Comparison of ENCODE assay signal across 19 cellular contexts in the genomic region with DNA sequence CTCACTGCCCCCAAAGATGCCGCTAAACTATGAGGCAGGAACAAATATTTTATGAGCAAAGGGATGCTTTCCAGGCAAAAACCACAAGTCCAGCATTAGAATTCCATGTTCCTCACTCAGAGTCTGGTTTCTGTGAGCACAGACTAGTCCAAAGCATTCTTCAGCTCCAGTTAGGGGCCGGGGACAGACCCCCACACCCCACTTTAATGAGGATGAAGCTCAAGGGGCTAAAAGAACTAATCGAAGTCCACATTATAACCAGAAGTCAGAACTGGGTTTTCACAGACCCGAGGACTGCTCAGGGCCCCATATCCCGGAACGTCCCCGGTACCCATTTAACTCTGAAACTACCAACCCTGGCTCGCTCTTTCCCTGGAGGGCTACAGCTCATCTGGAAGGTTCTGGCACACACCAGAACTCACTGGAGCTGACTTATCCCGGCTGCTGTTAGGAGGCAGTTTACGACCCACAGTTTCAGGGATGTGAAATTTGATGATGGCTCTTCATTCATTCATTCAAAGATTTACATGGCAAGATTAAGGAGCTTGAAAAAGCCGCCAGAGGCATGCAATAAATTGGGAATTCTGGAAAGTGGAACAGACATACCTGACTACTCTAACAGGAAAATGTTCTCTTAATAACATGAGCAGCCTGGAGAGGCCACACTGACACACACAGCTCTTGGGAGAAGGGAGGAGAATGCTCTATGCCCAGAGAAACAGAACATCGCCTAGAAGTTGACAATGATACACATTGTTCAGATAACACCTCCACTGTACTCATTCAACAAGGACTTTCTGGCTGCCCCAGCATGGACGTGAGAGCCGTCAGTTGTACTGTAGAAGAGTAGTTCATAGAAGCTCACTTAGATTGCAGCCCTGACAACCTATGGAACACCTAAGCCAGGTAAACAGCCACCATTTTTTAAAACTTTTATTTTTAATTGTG. TPM values are rescaled to one million over a fixed set of nuclear protein-coding genes. Genes with fewer than 3 reads are reported as not detected.
DNase-seq lines count a peak whose midpoint lies in the region; ATAC-seq, FAIRE-seq and TF ChIP-seq lines count a peak whose summit lies in the region.
"Had no signal": no experiment of that assay in that cellular context is flagged by ENCODE, and none has a peak within 500 bp of the region (broad histone marks: within the 10 kb centered on the region; RNA-seq: fewer than 3 reads in every experiment).

No MANE protein-coding gene starts in this region.

- H3K27ac ChIP-seq in HepG2 (ENCODE audit: extremely low read length, insufficient read depth, low read length) (no peak overlapping the region), right lobe of liver (no peak overlapping the region), HEK293 (ENCODE audit: extremely low read depth, low read depth, low read length) (no peak overlapping the region), vagina (peak overlapping the region; percentile 40)
- H3K27ac ChIP-seq: A549, C4-2B, SJSA1 had no signal

- H3K4me1 ChIP-seq in HepG2 (ENCODE audit: insufficient read depth, low read length) (no peaks in the 10 kb centered on the region), right lobe of liver (no peaks in the 10 kb centered on the region), HEK293 (ENCODE audit: control insufficient read depth, insufficient read depth, low read length) (no peaks in the 10 kb centered on the region), vagina (peaks cover 28% of the 10 kb centered on the region)
- H3K4me1 ChIP-seq: A549, SJSA1 had no signal

- no peak overlapping the region for H2AFZ ChIP-seq in HepG2 (ENCODE audit: low read length)

- no peak overlapping the region for H3K4me3 ChIP-seq in HepG2 (replicated peaks in 1 of 3; ENCODE audit: insufficient read depth in 1 of 3, low read depth in 2 of 3, low read length in 3 of 3)
- no peak overlapping the region for H3K4me3 ChIP-seq in right lobe of liver
- H3K4me3 ChIP-seq in HEK293 (ENCODE audit: low read depth, low read length), result no peak overlapping the region
- no peak overlapping the region for H3K4me3 ChIP-seq in vagina
- H3K4me3 ChIP-seq: A549, SJSA1 had no signal

- H3K4me2 ChIP-seq in HepG2 (ENCODE audit: low read depth, low read length), result no peak overlapping the region
- H3K4me2 ChIP-seq: A549 had no signal

- no peak for DNase-seq in HepG2 (ENCODE audit: low spot score)
- DNase-seq in right lobe of liver, result no peak
- peak; percentile 72 for DNase-seq in left kidney (ENCODE audit: low read depth, low spot score)
- DNase-seq in vagina (ENCODE audit: extremely low spot score in 2 of 2), result no peak
- no peak for DNase-seq in NCI-H2227 (lab: John Stamatoyannopoulos, UW; ENCODE audit: unreplicated experiment)
- no peak for DNase-seq in NCI-H2107 treated with DMSO at 0.1 percent for 48 hours (lab: John Stamatoyannopoulos, UW; ENCODE audit: unreplicated experiment)
- no peak for DNase-seq in D341Med (ENCODE audit: low spot score)
- DNase-seq: AML-193, DMS79 treated with DMSO at 0.1 percent for 48 hours, GOT3, KBM-7, NCI-H1105, NCI-H1694, NCI-H2227 treated with DMSO at 0.1 percent for 48 hours, NCI-H524 had no signal

- 15% methylated on average over 14 of the region's 14 CpGs for WGBS in HepG2 (ENCODE audit: low lambda C conversion rate)
- WGBS in right lobe of liver (ENCODE audit: insufficient coverage, low coverage, low lambda C conversion rate, missing lambda C conversion rate), result 47% methylated on average over 8 of the region's 14 CpGs

- no TSS peak for BruUV-seq in HepG2 (replicated peaks; lab: Mats Ljungman, UMichigan)

- POLR2A ChIA-PET in HepG2 (lab: Yijun Ruan, JAX), result no interaction called here
- POLR2A ChIA-PET in HEK293 (lab: Yijun Ruan, JAX), result no interaction called here

- ATAC-seq in HepG2, result no peak
- no peak for ATAC-seq in right lobe of liver
- ATAC-seq: A549 had no signal

- H3K36me3 ChIP-seq in HepG2 (replicated peaks in 1 of 2; ENCODE audit: control insufficient read depth in 1 of 2, insufficient read depth in 2 of 2, low read length in 2 of 2) (no peaks in the 10 kb centered on the region), right lobe of liver (no peaks in the 10 kb centered on the region), HEK293 (ENCODE audit: control insufficient read depth in 2 of 2, insufficient read depth in 1 of 2, low read length in 2 of 2) (no peaks in the 10 kb centered on the region), vagina (no peaks in the 10 kb centered on the region)
- H3K36me3 ChIP-seq: SJSA1 had no signal

- intact Hi-C loops in HepG2 (cut with micrococcal nuclease; ENCODE audit: unreplicated experiment) (no loop called here), right lobe of liver (cut with DNase I) (loop anchor here in 1 of 2 donors (5.0 kb wide), 1 partner anchor 90 kb away; no protein-coding TSS in a partner anchor), vagina (cut with DNase I) (no loop called here)

- TF ChIP-seq POLR2A in HepG2 (IDR thresholded peaks at IDR 0.05; ENCODE audit: insufficient read depth in 1 of 2, low read depth in 2 of 2, low read length in 2 of 2) (no peak), right lobe of liver (IDR thresholded peaks at IDR 0.05) (no peak), vagina (IDR thresholded peaks at IDR 0.05) (no peak)

- in situ Hi-C loops in HepG2 (cut with HindIII; ENCODE audit: extremely low pct_ligation_motif_present, low pct_unique_long_range_greater_than_20kb), result no loop called here

- H3K9me3 ChIP-seq in HepG2 (ENCODE audit: low read length), result no peaks in the 10 kb centered on the region
- H3K9me3 ChIP-seq in right lobe of liver, result no peaks in the 10 kb centered on the region
- H3K9me3 ChIP-seq in HEK293 (ENCODE audit: control insufficient read depth, insufficient read depth, low read depth, low read length), result no peaks in the 10 kb centered on the region
- H3K9me3 ChIP-seq in vagina, result no peaks in the 10 kb centered on the region
- H3K9me3 ChIP-seq: A549 had no signal

- TF ChIP-seq EP300 in HepG2 (IDR thresholded peaks at IDR 0.05; ENCODE audit: low read depth in 2 of 2, low read length in 2 of 2), result no peak
- TF ChIP-seq EP300 in HepG2 (CRISPR knock-in tag; IDR thresholded peaks at IDR 0.05; ENCODE audit: borderline replicate concordance), result no peak

- TF ChIP-seq CTCF in HepG2 (CRISPR knock-in tag; IDR thresholded peaks at IDR 0.05) (no peak), right lobe of liver (IDR thresholded peaks at IDR 0.05) (no peak), HEK293 (tag by site-specific recombination; IDR thresholded peaks at IDR 0.05) (no peak), vagina (IDR thresholded peaks at IDR 0.05) (no peak)

- TF ChIP-seq RAD21 in HepG2 (CRISPR knock-in tag; IDR thresholded peaks at IDR 0.05), result no peak

- peak; percentile 26 for FAIRE-seq in HepG2 (lab: Jason Lieb, UNC)
- FAIRE-seq: A549 had no signal

- H3K9ac ChIP-seq in HepG2 (ENCODE audit: insufficient read depth, low read depth, low read length), result no peak overlapping the region

- no peaks in the 10 kb centered on the region for H3K79me2 ChIP-seq in HepG2 (ENCODE audit: insufficient read depth, low read length)

- no peaks in the 10 kb centered on the region for H4K20me1 ChIP-seq in HepG2 (ENCODE audit: insufficient read depth, low read length)

- peaks cover 0 to 41% of the 10 kb centered on the region in 2 experiments; a peak in 3 of 5 replicates for H3K27me3 ChIP-seq in HepG2 (ENCODE audit: control insufficient read depth in 1 of 2, insufficient read depth in 2 of 2, low read length in 2 of 2)
- no peaks in the 10 kb centered on the region for H3K27me3 ChIP-seq in right lobe of liver
- no peaks in the 10 kb centered on the region for H3K27me3 ChIP-seq in vagina

- CTCF ChIA-PET in HepG2 (lab: Yijun Ruan, JAX; ENCODE audit: low intra/inter-chr PET ratio, low total read pairs) (no interaction called here), HEK293 (lab: Yijun Ruan, JAX) (interaction anchor here (0.6 kb wide), 1 partner anchor 112 kb away, joined by 3 read pairs; no protein-coding TSS in a partner anchor)

TF ChIP-seq in HEK293, 187 proteins besides CTCF, POLR2A, EP300 and RAD21 (continues in another document):
- TF ChIP-seq, protein P1, sequence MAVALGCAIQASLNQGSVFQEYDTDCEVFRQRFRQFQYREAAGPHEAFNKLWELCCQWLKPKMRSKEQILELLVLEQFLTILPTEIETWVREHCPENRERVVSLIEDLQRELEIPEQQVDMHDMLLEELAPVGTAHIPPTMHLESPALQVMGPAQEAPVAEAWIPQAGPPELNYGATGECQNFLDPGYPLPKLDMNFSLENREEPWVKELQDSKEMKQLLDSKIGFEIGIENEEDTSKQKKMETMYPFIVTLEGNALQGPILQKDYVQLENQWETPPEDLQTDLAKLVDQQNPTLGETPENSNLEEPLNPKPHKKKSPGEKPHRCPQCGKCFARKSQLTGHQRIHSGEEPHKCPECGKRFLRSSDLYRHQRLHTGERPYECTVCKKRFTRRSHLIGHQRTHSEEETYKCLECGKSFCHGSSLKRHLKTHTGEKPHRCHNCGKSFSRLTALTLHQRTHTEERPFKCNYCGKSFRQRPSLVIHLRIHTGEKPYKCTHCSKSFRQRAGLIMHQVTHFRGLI (tag by site-specific recombination; IDR thresholded peaks at IDR 0.05), result no peak

RNA-seq across cellular contexts. Expression of a gene that starts 29.2 kb away (rescaled TPM):
- total RNA-seq in HepG2 (2016; rRNA removed; fragmentation: Illumina TruSeq; extraction: Trizol), result not detected in 2 replicates
- total RNA-seq in HepG2 (2016; cell fraction: cytosol; rRNA removed; fragmentation: Illumina TruSeq; extraction: Trizol; ENCODE audit: low read depth), result not detected in 2 replicates
- not detected in 2 replicates for total RNA-seq in HepG2 (2016; cell fraction: insoluble cytoplasmic fraction; rRNA removed; fragmentation: Illumina TruSeq; extraction: Trizol)
- not detected in 2 replicates for total RNA-seq in HepG2 (2016; cell fraction: membrane; rRNA removed; fragmentation: Illumina TruSeq; extraction: Trizol)
- not detected in 2 replicates for total RNA-seq in HepG2 (2016; cell fraction: nucleus; rRNA removed; fragmentation: Illumina TruSeq; extraction: Trizol)
- not detected in 2 replicates for polyA plus RNA-seq in HepG2 (2011; rRNA removed)
- not detected in 2 replicates for polyA plus RNA-seq in HepG2 (2011; cell fraction: cytosol; rRNA removed)
- not detected in 2 replicates for polyA plus RNA-seq in HepG2 (2011; cell fraction: nucleus; rRNA removed)
- polyA plus RNA-seq in HepG2 (2012), result not detected in 2 replicates
- polyA plus RNA-seq in HepG2 (2016; cell fraction: cytosol; fragmentation: Illumina TruSeq; extraction: Trizol; ENCODE audit: low read depth), result not detected in 2 replicates
- not detected in 2 replicates for polyA plus RNA-seq in HepG2 (2016; cell fraction: insoluble cytoplasmic fraction; fragmentation: Illumina TruSeq; extraction: Trizol; ENCODE audit: low read depth)
- polyA plus RNA-seq in HepG2 (2016; cell fraction: membrane; fragmentation: Illumina TruSeq; extraction: Trizol; ENCODE audit: low read depth), result not detected in 2 replicates
- polyA plus RNA-seq in HepG2 (2016; cell fraction: nucleus; fragmentation: Illumina TruSeq; extraction: Trizol; ENCODE audit: insufficient read depth, low read depth), result not detected in 2 replicates
- not detected in 2 replicates for polyA minus RNA-seq in HepG2 (2011; rRNA and poly(A)+ RNA removed; ENCODE audit: low replicate concordance)
- polyA minus RNA-seq in HepG2 (2011; cell fraction: cytosol; rRNA and poly(A)+ RNA removed), result not detected in 2 replicates
- not detected in 2 replicates for polyA minus RNA-seq in HepG2 (2011; cell fraction: nucleus; rRNA and poly(A)+ RNA removed)
- not detected for total RNA-seq in right lobe of liver
- 17.2 TPM for total RNA-seq in vagina
- total RNA-seq: SJSA1 had no signal

Comparison
In these comparisons a context has a peak if more than half of its experiments do, and no peak if none do; other contexts are left out.
1. RNA of a gene that starts 29.2 kb away (total RNA-seq): 17.2 TPM in vagina (single experiment); not detected in HepG2 and not detected in right lobe of liver; every median in the first group is over 10 times any median in the second.